In the genomic region with DNA sequence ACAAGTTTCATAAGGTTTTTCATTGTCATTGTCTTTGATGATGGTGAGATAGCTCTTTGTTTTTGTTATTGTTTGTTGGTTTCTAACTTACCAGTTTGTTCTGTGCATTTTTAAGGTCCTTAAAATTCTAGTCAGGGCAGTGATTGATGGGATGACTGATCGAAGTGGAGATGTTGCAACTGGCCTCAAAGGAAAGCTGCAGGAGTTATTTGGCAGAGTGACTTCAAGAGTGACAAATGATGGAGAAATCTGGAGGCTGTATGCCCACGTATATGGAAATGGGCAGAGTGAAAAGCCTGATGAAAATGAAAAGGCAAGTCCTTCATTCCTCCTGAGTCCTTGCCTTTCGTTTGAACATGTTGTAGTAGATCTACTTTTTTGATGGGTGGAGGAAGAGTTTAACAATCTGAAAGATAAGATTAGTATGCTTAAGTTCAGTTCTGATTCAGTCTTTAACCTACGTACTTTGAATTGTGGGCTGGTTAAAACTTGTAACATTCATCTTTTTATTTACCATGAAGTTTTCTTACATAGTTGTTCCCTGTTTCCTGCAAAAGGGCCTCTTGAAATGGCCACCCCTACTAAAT, we compare ENCODE assay signal across 1 cellular context.
TF ChIP-seq lines count a peak whose summit lies in the region.

No MANE protein-coding gene starts in this region.

TF ChIP-seq in K562, 482 proteins besides CTCF, POLR2A, EP300 and RAD21 (continued from another document):
- TF ChIP-seq, protein P1, sequence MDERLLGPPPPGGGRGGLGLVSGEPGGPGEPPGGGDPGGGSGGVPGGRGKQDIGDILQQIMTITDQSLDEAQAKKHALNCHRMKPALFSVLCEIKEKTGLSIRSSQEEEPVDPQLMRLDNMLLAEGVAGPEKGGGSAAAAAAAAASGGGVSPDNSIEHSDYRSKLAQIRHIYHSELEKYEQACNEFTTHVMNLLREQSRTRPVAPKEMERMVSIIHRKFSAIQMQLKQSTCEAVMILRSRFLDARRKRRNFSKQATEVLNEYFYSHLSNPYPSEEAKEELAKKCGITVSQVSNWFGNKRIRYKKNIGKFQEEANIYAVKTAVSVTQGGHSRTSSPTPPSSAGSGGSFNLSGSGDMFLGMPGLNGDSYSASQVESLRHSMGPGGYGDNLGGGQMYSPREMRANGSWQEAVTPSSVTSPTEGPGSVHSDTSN (CRISPR knock-in tag; IDR thresholded peaks at IDR 0.05; ENCODE audit: low read depth): no peak
- TF ChIP-seq, protein P1 (tag; conservative IDR thresholded peaks at IDR 0.05; ENCODE audit: low read depth): peak; percentile 68
- TF ChIP-seq, protein P2, sequence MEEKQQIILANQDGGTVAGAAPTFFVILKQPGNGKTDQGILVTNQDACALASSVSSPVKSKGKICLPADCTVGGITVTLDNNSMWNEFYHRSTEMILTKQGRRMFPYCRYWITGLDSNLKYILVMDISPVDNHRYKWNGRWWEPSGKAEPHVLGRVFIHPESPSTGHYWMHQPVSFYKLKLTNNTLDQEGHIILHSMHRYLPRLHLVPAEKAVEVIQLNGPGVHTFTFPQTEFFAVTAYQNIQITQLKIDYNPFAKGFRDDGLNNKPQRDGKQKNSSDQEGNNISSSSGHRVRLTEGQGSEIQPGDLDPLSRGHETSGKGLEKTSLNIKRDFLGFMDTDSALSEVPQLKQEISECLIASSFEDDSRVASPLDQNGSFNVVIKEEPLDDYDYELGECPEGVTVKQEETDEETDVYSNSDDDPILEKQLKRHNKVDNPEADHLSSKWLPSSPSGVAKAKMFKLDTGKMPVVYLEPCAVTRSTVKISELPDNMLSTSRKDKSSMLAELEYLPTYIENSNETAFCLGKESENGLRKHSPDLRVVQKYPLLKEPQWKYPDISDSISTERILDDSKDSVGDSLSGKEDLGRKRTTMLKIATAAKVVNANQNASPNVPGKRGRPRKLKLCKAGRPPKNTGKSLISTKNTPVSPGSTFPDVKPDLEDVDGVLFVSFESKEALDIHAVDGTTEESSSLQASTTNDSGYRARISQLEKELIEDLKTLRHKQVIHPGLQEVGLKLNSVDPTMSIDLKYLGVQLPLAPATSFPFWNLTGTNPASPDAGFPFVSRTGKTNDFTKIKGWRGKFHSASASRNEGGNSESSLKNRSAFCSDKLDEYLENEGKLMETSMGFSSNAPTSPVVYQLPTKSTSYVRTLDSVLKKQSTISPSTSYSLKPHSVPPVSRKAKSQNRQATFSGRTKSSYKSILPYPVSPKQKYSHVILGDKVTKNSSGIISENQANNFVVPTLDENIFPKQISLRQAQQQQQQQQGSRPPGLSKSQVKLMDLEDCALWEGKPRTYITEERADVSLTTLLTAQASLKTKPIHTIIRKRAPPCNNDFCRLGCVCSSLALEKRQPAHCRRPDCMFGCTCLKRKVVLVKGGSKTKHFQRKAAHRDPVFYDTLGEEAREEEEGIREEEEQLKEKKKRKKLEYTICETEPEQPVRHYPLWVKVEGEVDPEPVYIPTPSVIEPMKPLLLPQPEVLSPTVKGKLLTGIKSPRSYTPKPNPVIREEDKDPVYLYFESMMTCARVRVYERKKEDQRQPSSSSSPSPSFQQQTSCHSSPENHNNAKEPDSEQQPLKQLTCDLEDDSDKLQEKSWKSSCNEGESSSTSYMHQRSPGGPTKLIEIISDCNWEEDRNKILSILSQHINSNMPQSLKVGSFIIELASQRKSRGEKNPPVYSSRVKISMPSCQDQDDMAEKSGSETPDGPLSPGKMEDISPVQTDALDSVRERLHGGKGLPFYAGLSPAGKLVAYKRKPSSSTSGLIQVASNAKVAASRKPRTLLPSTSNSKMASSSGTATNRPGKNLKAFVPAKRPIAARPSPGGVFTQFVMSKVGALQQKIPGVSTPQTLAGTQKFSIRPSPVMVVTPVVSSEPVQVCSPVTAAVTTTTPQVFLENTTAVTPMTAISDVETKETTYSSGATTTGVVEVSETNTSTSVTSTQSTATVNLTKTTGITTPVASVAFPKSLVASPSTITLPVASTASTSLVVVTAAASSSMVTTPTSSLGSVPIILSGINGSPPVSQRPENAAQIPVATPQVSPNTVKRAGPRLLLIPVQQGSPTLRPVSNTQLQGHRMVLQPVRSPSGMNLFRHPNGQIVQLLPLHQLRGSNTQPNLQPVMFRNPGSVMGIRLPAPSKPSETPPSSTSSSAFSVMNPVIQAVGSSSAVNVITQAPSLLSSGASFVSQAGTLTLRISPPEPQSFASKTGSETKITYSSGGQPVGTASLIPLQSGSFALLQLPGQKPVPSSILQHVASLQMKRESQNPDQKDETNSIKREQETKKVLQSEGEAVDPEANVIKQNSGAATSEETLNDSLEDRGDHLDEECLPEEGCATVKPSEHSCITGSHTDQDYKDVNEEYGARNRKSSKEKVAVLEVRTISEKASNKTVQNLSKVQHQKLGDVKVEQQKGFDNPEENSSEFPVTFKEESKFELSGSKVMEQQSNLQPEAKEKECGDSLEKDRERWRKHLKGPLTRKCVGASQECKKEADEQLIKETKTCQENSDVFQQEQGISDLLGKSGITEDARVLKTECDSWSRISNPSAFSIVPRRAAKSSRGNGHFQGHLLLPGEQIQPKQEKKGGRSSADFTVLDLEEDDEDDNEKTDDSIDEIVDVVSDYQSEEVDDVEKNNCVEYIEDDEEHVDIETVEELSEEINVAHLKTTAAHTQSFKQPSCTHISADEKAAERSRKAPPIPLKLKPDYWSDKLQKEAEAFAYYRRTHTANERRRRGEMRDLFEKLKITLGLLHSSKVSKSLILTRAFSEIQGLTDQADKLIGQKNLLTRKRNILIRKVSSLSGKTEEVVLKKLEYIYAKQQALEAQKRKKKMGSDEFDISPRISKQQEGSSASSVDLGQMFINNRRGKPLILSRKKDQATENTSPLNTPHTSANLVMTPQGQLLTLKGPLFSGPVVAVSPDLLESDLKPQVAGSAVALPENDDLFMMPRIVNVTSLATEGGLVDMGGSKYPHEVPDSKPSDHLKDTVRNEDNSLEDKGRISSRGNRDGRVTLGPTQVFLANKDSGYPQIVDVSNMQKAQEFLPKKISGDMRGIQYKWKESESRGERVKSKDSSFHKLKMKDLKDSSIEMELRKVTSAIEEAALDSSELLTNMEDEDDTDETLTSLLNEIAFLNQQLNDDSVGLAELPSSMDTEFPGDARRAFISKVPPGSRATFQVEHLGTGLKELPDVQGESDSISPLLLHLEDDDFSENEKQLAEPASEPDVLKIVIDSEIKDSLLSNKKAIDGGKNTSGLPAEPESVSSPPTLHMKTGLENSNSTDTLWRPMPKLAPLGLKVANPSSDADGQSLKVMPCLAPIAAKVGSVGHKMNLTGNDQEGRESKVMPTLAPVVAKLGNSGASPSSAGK (IDR thresholded peaks at IDR 0.05): no peak
- TF ChIP-seq ZNF77 (CRISPR knock-in tag; IDR thresholded peaks at IDR 0.05) (no peak), NUFIP1 (IDR thresholded peaks at IDR 0.05; ENCODE audit: partially characterized antibody) (no peak), TCF7 (IDR thresholded peaks at IDR 0.05; ENCODE audit: borderline replicate concordance) (no peak), MEIS2 (IDR thresholded peaks at IDR 0.05; ENCODE audit: partially characterized antibody) (peak; percentile 39), CBX1 (IDR thresholded peaks at IDR 0.05; ENCODE audit: low read depth) (no peak)
- TF ChIP-seq, protein P3, sequence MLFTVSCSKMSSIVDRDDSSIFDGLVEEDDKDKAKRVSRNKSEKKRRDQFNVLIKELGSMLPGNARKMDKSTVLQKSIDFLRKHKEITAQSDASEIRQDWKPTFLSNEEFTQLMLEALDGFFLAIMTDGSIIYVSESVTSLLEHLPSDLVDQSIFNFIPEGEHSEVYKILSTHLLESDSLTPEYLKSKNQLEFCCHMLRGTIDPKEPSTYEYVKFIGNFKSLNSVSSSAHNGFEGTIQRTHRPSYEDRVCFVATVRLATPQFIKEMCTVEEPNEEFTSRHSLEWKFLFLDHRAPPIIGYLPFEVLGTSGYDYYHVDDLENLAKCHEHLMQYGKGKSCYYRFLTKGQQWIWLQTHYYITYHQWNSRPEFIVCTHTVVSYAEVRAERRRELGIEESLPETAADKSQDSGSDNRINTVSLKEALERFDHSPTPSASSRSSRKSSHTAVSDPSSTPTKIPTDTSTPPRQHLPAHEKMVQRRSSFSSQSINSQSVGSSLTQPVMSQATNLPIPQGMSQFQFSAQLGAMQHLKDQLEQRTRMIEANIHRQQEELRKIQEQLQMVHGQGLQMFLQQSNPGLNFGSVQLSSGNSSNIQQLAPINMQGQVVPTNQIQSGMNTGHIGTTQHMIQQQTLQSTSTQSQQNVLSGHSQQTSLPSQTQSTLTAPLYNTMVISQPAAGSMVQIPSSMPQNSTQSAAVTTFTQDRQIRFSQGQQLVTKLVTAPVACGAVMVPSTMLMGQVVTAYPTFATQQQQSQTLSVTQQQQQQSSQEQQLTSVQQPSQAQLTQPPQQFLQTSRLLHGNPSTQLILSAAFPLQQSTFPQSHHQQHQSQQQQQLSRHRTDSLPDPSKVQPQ (CRISPR knock-in tag; IDR thresholded peaks at IDR 0.05; ENCODE audit: borderline replicate concordance): no peak
- TF ChIP-seq, protein P4, sequence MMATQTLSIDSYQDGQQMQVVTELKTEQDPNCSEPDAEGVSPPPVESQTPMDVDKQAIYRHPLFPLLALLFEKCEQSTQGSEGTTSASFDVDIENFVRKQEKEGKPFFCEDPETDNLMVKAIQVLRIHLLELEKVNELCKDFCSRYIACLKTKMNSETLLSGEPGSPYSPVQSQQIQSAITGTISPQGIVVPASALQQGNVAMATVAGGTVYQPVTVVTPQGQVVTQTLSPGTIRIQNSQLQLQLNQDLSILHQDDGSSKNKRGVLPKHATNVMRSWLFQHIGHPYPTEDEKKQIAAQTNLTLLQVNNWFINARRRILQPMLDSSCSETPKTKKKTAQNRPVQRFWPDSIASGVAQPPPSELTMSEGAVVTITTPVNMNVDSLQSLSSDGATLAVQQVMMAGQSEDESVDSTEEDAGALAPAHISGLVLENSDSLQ (IDR thresholded peaks at IDR 0.05): 0 out of 2 replicates have a peak, but pooled peaks have one; percentile 23
- TF ChIP-seq, protein P5, sequence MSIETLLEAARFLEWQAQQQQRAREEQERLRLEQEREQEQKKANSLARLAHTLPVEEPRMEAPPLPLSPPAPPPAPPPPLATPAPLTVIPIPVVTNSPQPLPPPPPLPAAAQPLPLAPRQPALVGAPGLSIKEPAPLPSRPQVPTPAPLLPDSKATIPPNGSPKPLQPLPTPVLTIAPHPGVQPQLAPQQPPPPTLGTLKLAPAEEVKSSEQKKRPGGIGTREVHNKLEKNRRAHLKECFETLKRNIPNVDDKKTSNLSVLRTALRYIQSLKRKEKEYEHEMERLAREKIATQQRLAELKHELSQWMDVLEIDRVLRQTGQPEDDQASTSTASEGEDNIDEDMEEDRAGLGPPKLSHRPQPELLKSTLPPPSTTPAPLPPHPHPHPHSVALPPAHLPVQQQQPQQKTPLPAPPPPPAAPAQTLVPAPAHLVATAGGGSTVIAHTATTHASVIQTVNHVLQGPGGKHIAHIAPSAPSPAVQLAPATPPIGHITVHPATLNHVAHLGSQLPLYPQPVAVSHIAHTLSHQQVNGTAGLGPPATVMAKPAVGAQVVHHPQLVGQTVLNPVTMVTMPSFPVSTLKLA (conservative IDR thresholded peaks at IDR 0.05): no peak
